ENCODE assay signal across 8 cellular contexts in the genomic region with DNA sequence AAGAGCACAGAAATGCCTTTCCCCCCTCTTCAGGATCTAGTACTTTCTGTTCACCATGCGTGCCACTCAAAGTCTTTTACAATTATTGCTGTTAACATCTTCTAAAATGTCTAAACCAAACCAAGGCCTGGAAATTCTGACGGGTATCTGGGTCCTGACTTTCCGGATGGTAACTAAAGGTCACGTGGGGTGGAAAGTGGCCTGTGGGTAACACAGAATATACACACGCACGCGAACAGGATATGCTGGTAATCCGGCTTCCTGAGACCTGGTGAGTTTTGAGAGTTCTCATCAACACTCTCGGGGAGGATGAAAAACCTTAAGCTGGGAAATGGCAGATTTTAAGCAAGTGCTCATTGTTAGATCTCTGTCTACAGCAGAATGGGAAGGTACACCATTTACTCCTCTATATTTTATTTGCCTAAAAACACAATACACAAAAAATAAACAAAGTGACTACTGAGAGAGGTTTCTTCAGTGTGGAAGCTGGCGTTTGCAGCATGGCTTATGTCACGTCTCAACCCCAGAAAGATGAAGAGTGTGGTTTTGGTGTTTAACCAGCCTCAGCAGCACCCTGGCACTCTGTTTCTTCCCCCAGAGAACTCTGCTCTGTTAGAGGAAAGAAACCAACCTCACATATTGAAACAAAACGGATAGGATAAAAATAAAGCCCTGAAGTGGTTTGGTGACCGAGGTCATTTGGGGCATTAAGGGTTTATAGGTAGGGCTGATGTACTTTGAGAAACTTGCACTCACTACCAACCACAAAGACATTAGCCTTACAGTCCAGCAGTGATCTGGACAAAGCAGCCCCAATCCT. TPM values are rescaled to one million over a fixed set of nuclear protein-coding genes. Genes with fewer than 3 reads are reported as not detected.
DNase-seq lines count a peak whose midpoint lies in the region; ATAC-seq lines count a peak whose summit lies in the region.

No MANE protein-coding gene starts in this region.

- no peaks in the 10 kb centered on the region for H3K9me3 Mint-ChIP-seq in effector memory CD8-positive, alpha-beta T cell

- ATAC-seq in GM18511 (IDR thresholded peaks at IDR 0.05; ENCODE audit: unreplicated experiment), result peak; percentile 81
- ATAC-seq in HG02970 (IDR thresholded peaks at IDR 0.05; ENCODE audit: low FRiP score, unreplicated experiment), result peak; percentile 60
- ATAC-seq in effector memory CD8-positive, alpha-beta T cell (replicated peaks), result peak; percentile 86
- ATAC-seq in HG02938 (IDR thresholded peaks at IDR 0.05; ENCODE audit: unreplicated experiment), result no peak

- peaks cover 36% of the 10 kb centered on the region for H3K36me3 Mint-ChIP-seq in effector memory CD8-positive, alpha-beta T cell (ENCODE audit: insufficient read depth)

- peak overlapping the region; percentile 92 to 94 for H3K27ac Mint-ChIP-seq in effector memory CD8-positive, alpha-beta T cell

- H3K4me1 Mint-ChIP-seq in effector memory CD8-positive, alpha-beta T cell (ENCODE audit: low read depth in 2 of 2), result peaks cover 50 to 57% of the 10 kb centered on the region in 2 donors

- no peaks in the 10 kb centered on the region for H3K27me3 Mint-ChIP-seq in effector memory CD8-positive, alpha-beta T cell

- peak; percentile 74 for DNase-seq in activated CD4-positive, CD25-positive, alpha-beta regulatory T cell treated with anti-CD3 and anti-CD28 coated beads, Interleukin-2, amount 50 U/mL, for 16 hours (ENCODE audit: low read depth, low spot score)
- DNase-seq in effector memory CD8-positive, alpha-beta T cell, result peak; percentile 76 to 82 (median 79)
- DNase-seq in stimulated activated CD8-positive, alpha-beta memory T cell treated with anti-CD3 and anti-CD28 coated beads, Interleukin-4, amount 100 ng/mL, for 48 hours, result peak; percentile 89
- DNase-seq in cerebellum (ENCODE audit: low spot score), result no peak
- no peak for DNase-seq in DMS79 (lab: John Stamatoyannopoulos, UW)

- H3K4me3 Mint-ChIP-seq in effector memory CD8-positive, alpha-beta T cell, result peak overlapping the region; percentile 71 to 80

RNA-seq across cellular contexts. Expression of a gene that starts 37.3 kb away (rescaled TPM):
- 22.3 TPM for total RNA-seq in cerebellum

RNA-seq across cellular contexts. Expression of a gene that starts 37.5 kb away (rescaled TPM):
- 21.5 TPM for total RNA-seq in cerebellum

Comparison
In these comparisons a context has a peak if more than half of its experiments do, and no peak if none do; other contexts are left out.
1. DNase-seq: peak in activated CD4-positive, CD25-positive, alpha-beta regulatory T cell treated with anti-CD3 and anti-CD28 coated beads, Interleukin-2, amount 50 U/mL, for 16 hours (single experiment), effector memory CD8-positive, alpha-beta T cell (3 of 3) and stimulated activated CD8-positive, alpha-beta memory T cell treated with anti-CD3 and anti-CD28 coated beads, Interleukin-4, amount 100 ng/mL, for 48 hours (single experiment); none in cerebellum (single experiment) and DMS79 (single experiment).